11 cellular contexts compared by ENCODE assay signal in the genomic region with DNA sequence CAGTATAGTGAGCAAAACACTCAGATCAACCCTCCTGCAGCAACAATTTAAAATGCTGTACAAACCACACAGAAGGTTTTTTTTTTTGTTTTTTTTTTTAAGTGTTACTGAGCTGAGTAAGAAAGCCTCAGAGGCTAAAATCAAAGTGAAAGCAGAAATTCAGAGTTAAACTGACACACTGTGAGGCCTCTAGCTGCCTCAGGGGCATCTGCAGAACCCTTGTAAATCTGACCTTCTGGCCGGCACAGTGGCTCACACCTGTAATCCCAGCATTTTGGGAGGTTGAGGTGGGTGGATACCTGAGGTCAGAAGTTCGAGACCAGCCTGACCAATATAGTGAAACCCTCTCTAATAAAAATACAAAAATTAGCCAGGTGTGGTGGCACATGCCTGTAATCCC. TPM values are rescaled to one million over a fixed set of nuclear protein-coding genes. Genes with fewer than 3 reads are reported as not detected.
A peak's percentile ranks its signal among the peaks of the same experiment; 100 is the strongest.
DNase-seq lines count a peak whose midpoint lies in the region; ATAC-seq and TF ChIP-seq lines count a peak whose summit lies in the region.
"Had no signal": no experiment of that assay in that cellular context is flagged by ENCODE, and none has a peak within 500 bp of the region (broad histone marks: within the 10 kb centered on the region; RNA-seq: fewer than 3 reads in every experiment).

No MANE protein-coding gene starts in this region.

- no peaks in the 10 kb centered on the region for H3K36me3 ChIP-seq in OCI-LY3 (replicated peaks; ENCODE audit: low read depth, low read length)
- H3K36me3 ChIP-seq in osteoblast (ENCODE audit: insufficient read depth, low read length), result no peaks in the 10 kb centered on the region

- no peak overlapping the region for H3K4me3 Mint-ChIP-seq in activated naive CD4-positive, alpha-beta T cell treated with anti-CD3 and anti-CD28 coated beads for 36 hours

- H3K27ac ChIP-seq in OCI-LY3 (ENCODE audit: low read length), result peak overlapping the region; percentile 50
- no peak overlapping the region for H3K27ac ChIP-seq in osteoblast (ENCODE audit: low read depth, low read length)

- CTCF ChIA-PET in activated naive CD4-positive, alpha-beta T cell treated with anti-CD3 and anti-CD28 coated beads for 36 hours (lab: Charles Lee), result interaction anchor here (0.8 kb wide), 1 partner anchor 9 kb away, joined by 3 read pairs; no protein-coding TSS in a partner anchor

- no peaks in the 10 kb centered on the region for H3K79me2 ChIP-seq in OCI-LY3 (ENCODE audit: low read length)
- no peaks in the 10 kb centered on the region for H3K79me2 ChIP-seq in osteoblast (ENCODE audit: insufficient read depth, low read length)

- peaks cover 1% of the 10 kb centered on the region for H3K9me3 Mint-ChIP-seq in activated naive CD4-positive, alpha-beta T cell treated with anti-CD3 and anti-CD28 coated beads for 36 hours
- H3K9me3 Mint-ChIP-seq: naive B cell had no signal

- peak overlapping the region; percentile 54 for H3K4me2 ChIP-seq in OCI-LY3 (ENCODE audit: low read length)
- H3K4me2 ChIP-seq in osteoblast (ENCODE audit: insufficient read depth, low read length), result peak overlapping the region; percentile 45

- H3K4me1 Mint-ChIP-seq in activated naive CD4-positive, alpha-beta T cell treated with anti-CD3 and anti-CD28 coated beads for 36 hours (ENCODE audit: low read depth), result peaks cover 10% of the 10 kb centered on the region

- no peak overlapping the region for H3K9ac ChIP-seq in OCI-LY3 (ENCODE audit: low read length)

- TF ChIP-seq CTCF in OCI-LY3 (IDR thresholded peaks at IDR 0.05; ENCODE audit: low read depth, low read length) (no peak), osteoblast (IDR thresholded peaks at IDR 0.05; ENCODE audit: extremely low read depth, low read depth, low read length) (no peak)

- H3K4me3 ChIP-seq in OCI-LY3 (ENCODE audit: low read length), result no peak overlapping the region
- no peak overlapping the region for H3K4me3 ChIP-seq in osteoblast (ENCODE audit: insufficient read depth, low read length)

- peak; percentile 42 for DNase-seq in activated naive CD4-positive, alpha-beta T cell treated with anti-CD3 and anti-CD28 coated beads for 36 hours
- no peak for DNase-seq in activated naive CD4-positive, alpha-beta T cell treated with Interleukin-2 at 50 U/mL for 16 hours
- DNase-seq in osteoblast (ENCODE audit: insufficient read length, low spot score, missing footprints) (no peak), GF-D8 (lab: John Stamatoyannopoulos, UW) (no peak)
- no peak for DNase-seq in activated effector memory CD4-positive, alpha-beta T cell treated with Interleukin-2 at 50 U/mL for 16 hours
- no peak for DNase-seq in stimulated activated CD8-positive, alpha-beta memory T cell treated with anti-CD3 and anti-CD28 coated beads, Interleukin-4, amount 100 ng/mL, for 48 hours
- DNase-seq: naive B cell, NCI-H2029 treated with DMSO at 0.1 percent for 48 hours had no signal

- H3K36me3 Mint-ChIP-seq in activated naive CD4-positive, alpha-beta T cell treated with anti-CD3 and anti-CD28 coated beads for 36 hours (ENCODE audit: low read depth), result no peaks in the 10 kb centered on the region
- H3K36me3 Mint-ChIP-seq: naive B cell had no signal

- H3K27me3 ChIP-seq in OCI-LY3 (ENCODE audit: low read depth, low read length) (no peaks in the 10 kb centered on the region), osteoblast (ENCODE audit: insufficient read depth, low read length) (no peaks in the 10 kb centered on the region)

- peak; percentile 71 for ATAC-seq in GM21786 (IDR thresholded peaks at IDR 0.05; ENCODE audit: unreplicated experiment)
- ATAC-seq: Panc1 had no signal

- H3K27me3 Mint-ChIP-seq in activated naive CD4-positive, alpha-beta T cell treated with anti-CD3 and anti-CD28 coated beads for 36 hours (ENCODE audit: low read depth), result no peaks in the 10 kb centered on the region
- H3K27me3 Mint-ChIP-seq: naive B cell had no signal

- H4K20me1 ChIP-seq in OCI-LY3 (ENCODE audit: insufficient read depth, low read length) (no peaks in the 10 kb centered on the region), osteoblast (ENCODE audit: insufficient read depth, low read length) (no peaks in the 10 kb centered on the region)

- no peaks in the 10 kb centered on the region for H3K9me3 ChIP-seq in OCI-LY3 (ENCODE audit: insufficient read depth, low read length)
- no peaks in the 10 kb centered on the region for H3K9me3 ChIP-seq in osteoblast (ENCODE audit: low read depth, low read length)

- peak overlapping the region; percentile 74 for H3K27ac Mint-ChIP-seq in activated naive CD4-positive, alpha-beta T cell treated with anti-CD3 and anti-CD28 coated beads for 36 hours

- intact Hi-C loops in activated naive CD4-positive, alpha-beta T cell treated with anti-CD3 and anti-CD28 coated beads for 36 hours (cut with micrococcal nuclease), result no loop called here

- H2AFZ ChIP-seq in OCI-LY3 (ENCODE audit: low read depth, low read length), result no peak overlapping the region
- peak overlapping the region; percentile 22 for H2AFZ ChIP-seq in osteoblast (ENCODE audit: low read length)

- H3K4me1 ChIP-seq in OCI-LY3 (ENCODE audit: low read length) (peaks cover 26% of the 10 kb centered on the region), osteoblast (ENCODE audit: insufficient read depth, low read length) (peaks cover 12% of the 10 kb centered on the region)

RNA-seq across cellular contexts. Expression of gene GNA12, which starts 7.4 kb away (rescaled TPM):
- 10 to 100 TPM; 14.1 to 15.0 TPM for total RNA-seq in activated naive CD4-positive, alpha-beta T cell treated with anti-CD3 and anti-CD28 coated beads for 36 hours
- 27.1 and 32.7 TPM in 2 replicates for total RNA-seq in osteoblast
